8 cellular contexts compared by ENCODE assay signal in genomic region chrX:17860179-17860780, GRCh38. TPM values are rescaled to one million over a fixed set of nuclear protein-coding genes. Genes with fewer than 3 reads are reported as not detected.
A peak's percentile ranks its signal among the peaks of the same experiment; 100 is the strongest.
DNase-seq lines count a peak whose midpoint lies in the region; ATAC-seq and TF ChIP-seq lines count a peak whose summit lies in the region.

No MANE protein-coding gene starts in this region.

- no peak for TF ChIP-seq CTCF in VCaP (conservative IDR thresholded peaks at IDR 0.05)
- TF ChIP-seq CTCF in left ventricle myocardium inferior (IDR thresholded peaks at IDR 0.05; ENCODE audit: borderline replicate concordance) = no peak

- no peaks in the 10 kb centered on the region for H3K36me3 ChIP-seq in left ventricle myocardium inferior

- ATAC-seq in sciatic nerve (peak; percentile 44), GM18502 (IDR thresholded peaks at IDR 0.05; ENCODE audit: poor library complexity, unreplicated experiment) (no peak)

- H3K27me3 ChIP-seq in left ventricle myocardium inferior (ENCODE audit: low read depth) = no peaks in the 10 kb centered on the region

- H3K27ac ChIP-seq in VCaP (peak overlapping the region; percentile 70), left ventricle myocardium inferior (replicated peaks) (peak overlapping the region; percentile 82)

- no peaks in the 10 kb centered on the region for H3K9me3 ChIP-seq in left ventricle myocardium inferior (replicated peaks)

- DNase-seq in DMS53 treated with DMSO at 0.1 percent for 48 hours (lab: John Stamatoyannopoulos, UW; ENCODE audit: unreplicated experiment) (peak; percentile 14), left ventricle myocardium inferior (peak; percentile 18), sciatic nerve (ENCODE audit: low spot score) (peak; percentile 56), NCI-H2081 treated with DMSO at 0.1 percent for 48 hours (lab: John Stamatoyannopoulos, UW) (no peak), OCI-M2 (lab: John Stamatoyannopoulos, UW; ENCODE audit: unreplicated experiment) (no peak)
- DNase-seq in NK-92 treated with Interleukin-12 subunit alpha and Interleukin-12 subunit beta, amount 100 ng/mL, for 24 hours (lab: John Stamatoyannopoulos, UW) = no peak

- H3K4me3 ChIP-seq in left ventricle myocardium inferior = peak overlapping the region; percentile 77

- H3K4me1 ChIP-seq in left ventricle myocardium inferior = peaks cover 8% of the 10 kb centered on the region

- intact Hi-C loops in left ventricle myocardium inferior (cut with micrococcal nuclease) = no loop called here
- intact Hi-C loops in sciatic nerve (cut with DNase I) = no loop called here

RNA-seq across cellular contexts. Expression of gene RAI2, which starts 0.8 kb away (rescaled TPM):
- total RNA-seq in left ventricle myocardium inferior (23.6 TPM), sciatic nerve (25.7 TPM)

Comparison
In these comparisons a context has a peak if more than half of its experiments do, and no peak if none do; other contexts are left out.
1. DNase-seq: peak in DMS53 treated with DMSO at 0.1 percent for 48 hours (single experiment), left ventricle myocardium inferior (single experiment) and sciatic nerve (single experiment); none in NCI-H2081 treated with DMSO at 0.1 percent for 48 hours (single experiment), OCI-M2 (single experiment) and NK-92 treated with Interleukin-12 subunit alpha and Interleukin-12 subunit beta, amount 100 ng/mL, for 24 hours (single experiment).